Comparison of ENCODE assay signal across 6 cellular contexts in the genomic region with DNA sequence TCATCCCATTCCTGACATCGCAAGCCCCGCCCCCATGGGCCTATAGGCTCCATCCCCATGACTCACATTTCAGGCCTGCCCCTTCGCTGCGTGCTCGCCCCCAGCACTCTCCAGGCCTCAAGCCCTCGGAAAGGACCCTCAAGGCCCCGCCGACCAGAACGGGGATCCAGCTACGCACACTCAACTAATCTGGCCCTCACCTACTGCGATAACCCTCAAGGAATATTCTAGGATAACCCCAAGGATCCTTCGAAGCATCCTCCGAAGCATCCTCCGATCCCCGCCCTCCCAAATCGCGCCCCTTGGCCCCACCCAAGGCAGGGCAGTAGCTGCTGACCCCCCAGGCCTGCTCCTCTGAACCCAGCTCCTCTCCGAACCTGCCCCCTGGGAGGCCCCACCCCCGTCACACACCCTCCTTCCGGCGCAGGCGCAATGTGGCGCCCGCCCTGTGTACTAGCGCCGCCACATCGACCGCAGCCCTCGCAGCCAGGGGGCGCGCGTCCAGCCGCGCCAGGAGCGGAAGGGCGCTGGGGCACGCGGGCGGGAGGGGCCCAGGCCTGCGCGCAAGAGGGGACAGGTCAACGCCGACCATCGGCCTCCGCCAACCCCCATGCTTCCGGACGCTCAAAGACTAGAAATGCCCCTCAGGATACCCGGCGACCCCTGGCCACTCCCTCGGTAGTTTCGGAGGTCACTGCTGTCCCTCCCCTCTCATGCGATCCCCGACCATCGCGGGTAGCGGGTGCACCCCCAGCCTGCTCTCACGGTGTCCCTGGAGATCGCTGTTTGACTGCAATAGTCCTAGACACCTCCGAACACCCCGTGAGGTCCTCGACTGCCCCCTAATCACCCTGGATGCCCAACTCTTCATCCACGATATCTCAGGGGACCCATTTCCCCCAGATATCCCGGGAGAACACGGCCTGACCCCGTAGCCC. TPM values are rescaled to one million over a fixed set of nuclear protein-coding genes. Genes with fewer than 3 reads are reported as not detected.
DNase-seq lines count a peak whose midpoint lies in the region; ATAC-seq, FAIRE-seq and TF ChIP-seq lines count a peak whose summit lies in the region.

No MANE protein-coding gene starts in this region.

- H3K27me3 ChIP-seq in colonic mucosa (no peaks in the 10 kb centered on the region), aorta (ENCODE audit: control insufficient read depth in 1 of 2, insufficient read depth in 2 of 2, low read length in 1 of 2) (no peaks in the 10 kb centered on the region)

- H3K4me1 ChIP-seq in colonic mucosa (no peaks in the 10 kb centered on the region), aorta (ENCODE audit: control insufficient read depth in 1 of 2, insufficient read depth in 2 of 2, low read length in 2 of 2) (no peaks in the 10 kb centered on the region)

- POLR2A ChIA-PET in naive thymus-derived CD8-positive, alpha-beta T cell (lab: Charles Lee) = interaction anchor here (0.5 to 2.3 kb wide), 13 partner anchors 8 to 154 kb away, joined by 3 to 21 read pairs (median 4); partner anchors contain the start of genes GPKOW, GRIPAP1, PPP1R3F and WDR45

- peak; percentile 49 for TF ChIP-seq CTCF in colonic mucosa (IDR thresholded peaks at IDR 0.05)

- in situ Hi-C loops in KBM-7 (cut with MboI; ENCODE audit: low pct_unique_long_range_greater_than_20kb, low sequenced_read_pairs) = no loop called here

- H3K9me3 Mint-ChIP-seq in naive thymus-derived CD8-positive, alpha-beta T cell = peaks cover 0 to 2% (median 0%) of the 10 kb centered on the region in 9 donors

- peak; percentile 39 for FAIRE-seq in GM19239 (lab: Jason Lieb, UNC)

- peaks cover 11% of the 10 kb centered on the region for H3K4me1 Mint-ChIP-seq in T-helper 17 cell
- H3K4me1 Mint-ChIP-seq in naive thymus-derived CD8-positive, alpha-beta T cell = peaks cover 11 to 20% (median 15%) of the 10 kb centered on the region in 4 donors

- no peaks in the 10 kb centered on the region for H3K36me3 Mint-ChIP-seq in T-helper 17 cell (ENCODE audit: low read depth)
- peaks cover 0 to 2% (median 0%) of the 10 kb centered on the region in 3 donors for H3K36me3 Mint-ChIP-seq in naive thymus-derived CD8-positive, alpha-beta T cell

- H3K27ac Mint-ChIP-seq in T-helper 17 cell = peak overlapping the region; percentile 86
- peak overlapping the region; percentile 90 to 99 (median 97) for H3K27ac Mint-ChIP-seq in naive thymus-derived CD8-positive, alpha-beta T cell

- no peaks in the 10 kb centered on the region for H3K9me3 ChIP-seq in T-helper 17 cell (ENCODE audit: control insufficient read depth, low read length, poor library complexity, severe bottlenecking)
- no peaks in the 10 kb centered on the region for H3K9me3 ChIP-seq in colonic mucosa
- no peaks in the 10 kb centered on the region for H3K9me3 ChIP-seq in aorta (ENCODE audit: control insufficient read depth, low read length)

- no peak for DNase-seq in GM19239 (ENCODE audit: insufficient read length, low spot score)
- DNase-seq in KBM-7 = peak; percentile 89
- peak; percentile 74 to 77 (median 75) for DNase-seq in T-helper 17 cell
- DNase-seq in colonic mucosa = peak; percentile 91
- peak; percentile 76 to 93 (median 83) for DNase-seq in naive thymus-derived CD8-positive, alpha-beta T cell
- DNase-seq in aorta = peak; percentile 93 to 96

- no peaks in the 10 kb centered on the region for H3K27me3 Mint-ChIP-seq in T-helper 17 cell
- H3K27me3 Mint-ChIP-seq in naive thymus-derived CD8-positive, alpha-beta T cell = no peaks in the 10 kb centered on the region

- peak; percentile 97 for ATAC-seq in T-helper 17 cell
- ATAC-seq in naive thymus-derived CD8-positive, alpha-beta T cell = peak; percentile 93 to 95
- ATAC-seq in aorta (ENCODE audit: low FRiP score) = peak; percentile 96

- 1 to 31% methylated on average over 65 of the region's 65 CpGs for WGBS in aorta, 2 donors

- intact Hi-C loops in colonic mucosa (cut with DNase I) (loop anchor here (5.0 kb wide), 1 partner anchor 34 kb away; the partner anchor contains the start of gene GPKOW), aorta (cut with DNase I) (no loop called here)

- H3K36me3 ChIP-seq in colonic mucosa = no peaks in the 10 kb centered on the region
- no peaks in the 10 kb centered on the region for H3K36me3 ChIP-seq in aorta (ENCODE audit: control insufficient read depth in 1 of 2, insufficient read depth in 2 of 2, low read length in 1 of 2)

- H3K4me3 Mint-ChIP-seq in T-helper 17 cell = peak overlapping the region; percentile 95
- peak overlapping the region; percentile 91 to 100 (median 96) for H3K4me3 Mint-ChIP-seq in naive thymus-derived CD8-positive, alpha-beta T cell

- H3K27ac ChIP-seq in colonic mucosa = peak overlapping the region; percentile 96
- H3K27ac ChIP-seq in aorta (ENCODE audit: low read depth in 1 of 2, low read length in 2 of 2) = peak overlapping the region; percentile 53 to 99

- peak overlapping the region; percentile 38 to 61 for H3K9ac ChIP-seq in colonic mucosa (ENCODE audit: low read depth in 2 of 2, low read length in 2 of 2)

- H3K4me3 ChIP-seq in colonic mucosa (peak overlapping the region; percentile 28), aorta (ENCODE audit: low read length in 2 of 2) (peak overlapping the region; percentile 40 to 84)

RNA-seq across cellular contexts. Expression of gene MAGIX, which starts 6.4 kb away (rescaled TPM):
- total RNA-seq in T-helper 17 cell (1 to 10 TPM; 1.0 to 1.1 TPM), colonic mucosa (10 to 100 TPM in 1 of 2 donors, 1 to 10 TPM in 1; 4.3 to 14.7 TPM), aorta (1 to 10 TPM; 2.7 to 2.8 TPM)
- 1 to 10 TPM in 1 of 2 experiments, under 1 TPM in 1; 0.96 to 1.2 TPM for total RNA-seq in naive thymus-derived CD8-positive, alpha-beta T cell
- under 1 TPM; 0.52 to 0.77 (median 0.71) TPM for polyA plus RNA-seq in naive thymus-derived CD8-positive, alpha-beta T cell
- 1 to 10 TPM; 1.9 to 4.9 TPM for polyA plus RNA-seq in aorta

RNA-seq across cellular contexts. Expression of gene PLP2, which starts 15.5 kb away (rescaled TPM):
- total RNA-seq in T-helper 17 cell = 100 to 1,000 TPM; 180 to 203 TPM
- 100 to 1,000 TPM; 157 to 227 TPM for total RNA-seq in colonic mucosa
- 1 to 10 TPM; 6.4 to 6.7 TPM for total RNA-seq in naive thymus-derived CD8-positive, alpha-beta T cell
- 100 to 1,000 TPM; 117 to 141 (median 119) TPM for polyA plus RNA-seq in naive thymus-derived CD8-positive, alpha-beta T cell
- 100 to 1,000 TPM; 159 to 201 TPM for total RNA-seq in aorta
- 100 to 1,000 TPM; 203 to 337 TPM for polyA plus RNA-seq in aorta

RNA-seq across cellular contexts. Expression of gene PRICKLE3, which starts 30.0 kb away (rescaled TPM):
- total RNA-seq in T-helper 17 cell (1 to 10 TPM; 4.8 to 7.5 TPM), colonic mucosa (10 to 100 TPM; 16.7 to 25.5 TPM), aorta (10 to 100 TPM; 11.9 to 13.3 TPM)
- total RNA-seq in naive thymus-derived CD8-positive, alpha-beta T cell = 10 to 100 TPM in 1 of 2 experiments, 1 to 10 TPM in 1; 8.5 to 10.1 TPM
- 1 to 10 TPM; 1.3 to 2.9 (median 2.0) TPM for polyA plus RNA-seq in naive thymus-derived CD8-positive, alpha-beta T cell
- polyA plus RNA-seq in aorta = 1 to 10 TPM; 2.8 to 7.2 TPM

RNA-seq across cellular contexts. Expression of gene GPKOW, which starts 32.6 kb away (rescaled TPM):
- total RNA-seq in T-helper 17 cell = 10 to 100 TPM; 13.5 to 14.4 TPM
- total RNA-seq in colonic mucosa = 10 to 100 TPM; 25.0 to 27.6 TPM
- total RNA-seq in naive thymus-derived CD8-positive, alpha-beta T cell = 10 to 100 TPM; 18.2 to 18.6 TPM
- 10 to 100 TPM; 17.7 to 31.1 (median 27.9) TPM for polyA plus RNA-seq in naive thymus-derived CD8-positive, alpha-beta T cell
- 10 to 100 TPM; 15.8 to 20.4 TPM for total RNA-seq in aorta
- polyA plus RNA-seq in aorta = 10 to 100 TPM; 14.3 to 22.8 TPM

RNA-seq across cellular contexts. Expression of gene SYP, which starts 43.8 kb away (rescaled TPM):
- total RNA-seq in T-helper 17 cell (under 1 TPM; 0.30 to 0.60 TPM), colonic mucosa (1 to 10 TPM; 6.4 to 7.4 TPM), aorta (1 to 10 TPM; 2.4 to 4.5 TPM)
- total RNA-seq in naive thymus-derived CD8-positive, alpha-beta T cell = under 1 TPM; 0.34 to 0.58 TPM
- under 1 TPM; 0.27 to 0.41 (median 0.40) TPM for polyA plus RNA-seq in naive thymus-derived CD8-positive, alpha-beta T cell
- 1 to 10 TPM; 3.0 to 5.3 TPM for polyA plus RNA-seq in aorta

Comparison
In these comparisons a context has a peak if more than half of its experiments do, and no peak if none do; other contexts are left out.
1. RNA of gene PLP2, which starts 15.5 kb away (total RNA-seq): 157 to 227 TPM in colonic mucosa, 180 to 203 TPM in T-helper 17 cell and 159 to 201 TPM in aorta; 6.4 to 6.7 TPM in naive thymus-derived CD8-positive, alpha-beta T cell; every median in the first group is over 10 times any median in the second.
2. Peak in every context shown above with its lines, with median percentiles within 50 percentile points of each other: ATAC-seq.